Comparison of ENCODE assay signal across 21 cellular contexts in genomic region chr3:128353991-128354687, GRCh38.
A peak's percentile ranks its signal among the peaks of the same experiment; 100 is the strongest.
DNase-seq lines count a peak whose midpoint lies in the region; ATAC-seq and TF ChIP-seq lines count a peak whose summit lies in the region.
"Had no signal": no experiment of that assay in that cellular context is flagged by ENCODE, and none has a peak within 500 bp of the region (broad histone marks: within the 10 kb centered on the region; RNA-seq: fewer than 3 reads in every experiment).

No MANE protein-coding gene starts in this region.

- CTCF ChIA-PET in activated CD4-positive, alpha-beta T cell treated with anti-CD3 and anti-CD28 coated beads for 36 hours (lab: Charles Lee): interaction anchor here (1.0 to 1.2 kb wide), 2 partner anchors 10 to 231 kb away, joined by 3 to 4 read pairs; no protein-coding TSS in a partner anchor

- H3K9me2 ChIP-seq in Karpas-422 (replicated peaks; ENCODE audit: insufficient read depth, low read length): no peaks in the 10 kb centered on the region

- H3K27ac ChIP-seq in fibroblast of lung (ENCODE audit: insufficient read depth, low read length): no peak overlapping the region
- H3K27ac ChIP-seq in Karpas-422 (ENCODE audit: low read length): no peak overlapping the region
- H3K27ac ChIP-seq: neutrophil, PC-9, thoracic aorta had no signal

- H2AFZ ChIP-seq in fibroblast of lung (ENCODE audit: low read length): no peak overlapping the region
- H2AFZ ChIP-seq in Karpas-422 (ENCODE audit: low read length): no peak overlapping the region
- H2AFZ ChIP-seq: PC-9 had no signal

- no peak for ATAC-seq in activated naive CD8-positive, alpha-beta T cell treated with anti-CD3 and anti-CD28 coated beads, Interleukin-2, amount 50 U/mL, for 24 hours
- no peak for ATAC-seq in activated CD4-positive, alpha-beta T cell treated with anti-CD3 and anti-CD28 coated beads for 36 hours

- H3K4me2 ChIP-seq in fibroblast of lung (ENCODE audit: extremely low read depth, insufficient read depth, low read length) (no peak overlapping the region), Karpas-422 (ENCODE audit: low read depth, low read length, poor library complexity, severe bottlenecking) (no peak overlapping the region)
- H3K4me2 ChIP-seq: PC-9 had no signal

- H3K4me1 Mint-ChIP-seq in activated naive CD8-positive, alpha-beta T cell treated with anti-CD3 and anti-CD28 coated beads for 36 hours: no peaks in the 10 kb centered on the region
- no peaks in the 10 kb centered on the region for H3K4me1 Mint-ChIP-seq in activated naive CD8-positive, alpha-beta T cell treated with anti-CD3 and anti-CD28 coated beads, Interleukin-2, amount 50 U/mL, for 24 hours
- H3K4me1 Mint-ChIP-seq in nephron progenitor cell: peaks cover 58% of the 10 kb centered on the region
- no peaks in the 10 kb centered on the region for H3K4me1 Mint-ChIP-seq in activated CD4-positive, alpha-beta T cell treated with anti-CD3 and anti-CD28 coated beads for 36 hours
- H3K4me1 Mint-ChIP-seq: activated CD4-positive, alpha-beta T cell treated with anti-CD3 and anti-CD28 coated beads, Interleukin-2, amount 10 ng/mL, durations not matched to agents 7 days and 5 days; activated naive CD4-positive, alpha-beta T cell treated with anti-CD3 and anti-CD28 coated beads, Interleukin-2, amount 50 U/mL, for 24 hours had no signal

- intact Hi-C loops in activated CD4-positive, alpha-beta T cell treated with anti-CD3 and anti-CD28 coated beads for 36 hours (cut with DNase I, micrococcal nuclease): no loop called here

- H3K79me2 ChIP-seq in fibroblast of lung (ENCODE audit: control insufficient read depth, insufficient read depth, low read length) (no peaks in the 10 kb centered on the region), Karpas-422 (ENCODE audit: low read length) (no peaks in the 10 kb centered on the region; the same call in 1 of the 2 replicates)

- H3K36me3 ChIP-seq in fibroblast of lung (ENCODE audit: control insufficient read depth, insufficient read depth, low read length): peaks cover 2% of the 10 kb centered on the region
- no peaks in the 10 kb centered on the region for H3K36me3 ChIP-seq in Karpas-422 (ENCODE audit: insufficient read depth, low read length)
- H3K36me3 ChIP-seq: neutrophil, thoracic aorta had no signal

- TF ChIP-seq CTCF in fibroblast of lung (conservative IDR thresholded peaks at IDR 0.05 in 1 of 2, IDR thresholded peaks at IDR 0.05 in 1 of 2; ENCODE audit: low read depth in 1 of 2, low read length in 2 of 2): no peak
- TF ChIP-seq CTCF in nephron progenitor cell (IDR thresholded peaks at IDR 0.05): no peak

- H4K20me1 ChIP-seq in fibroblast of lung (ENCODE audit: control insufficient read depth, extremely low read depth, insufficient read depth, low read length) (no peaks in the 10 kb centered on the region), Karpas-422 (ENCODE audit: insufficient read depth, low read depth, low read length) (no peaks in the 10 kb centered on the region)

- H3K9ac ChIP-seq in fibroblast of lung (ENCODE audit: insufficient read depth, low read length): no peak overlapping the region
- no peak overlapping the region for H3K9ac ChIP-seq in Karpas-422 (ENCODE audit: low read length)

- no peaks in the 10 kb centered on the region for H3K27me3 Mint-ChIP-seq in activated naive CD8-positive, alpha-beta T cell treated with anti-CD3 and anti-CD28 coated beads for 36 hours
- H3K27me3 Mint-ChIP-seq in activated naive CD8-positive, alpha-beta T cell treated with anti-CD3 and anti-CD28 coated beads, Interleukin-2, amount 50 U/mL, for 24 hours: no peaks in the 10 kb centered on the region
- H3K27me3 Mint-ChIP-seq in nephron progenitor cell (ENCODE audit: low read depth, poor library complexity): peaks cover 20% of the 10 kb centered on the region
- H3K27me3 Mint-ChIP-seq in activated CD4-positive, alpha-beta T cell treated with anti-CD3 and anti-CD28 coated beads for 36 hours: no peaks in the 10 kb centered on the region
- H3K27me3 Mint-ChIP-seq: activated CD4-positive, alpha-beta T cell treated with anti-CD3 and anti-CD28 coated beads, Interleukin-2, amount 10 ng/mL, durations not matched to agents 7 days and 5 days; activated naive CD4-positive, alpha-beta T cell treated with anti-CD3 and anti-CD28 coated beads, Interleukin-2, amount 50 U/mL, for 24 hours; CD4-positive, alpha-beta T cell; central memory CD8-positive, alpha-beta T cell had no signal

- no peaks in the 10 kb centered on the region for H3K9me3 ChIP-seq in fibroblast of lung (ENCODE audit: control insufficient read depth, insufficient read depth, low read depth, low read length)
- H3K9me3 ChIP-seq in Karpas-422 (ENCODE audit: low read length): no peaks in the 10 kb centered on the region
- H3K9me3 ChIP-seq: neutrophil, thoracic aorta had no signal

- no peak overlapping the region for H3K4me3 ChIP-seq in fibroblast of lung (replicated peaks in 1 of 4; ENCODE audit: control extremely low read depth in 1 of 4, insufficient read depth in 1 of 4, low read depth in 3 of 4, low read length in 4 of 4)
- H3K4me3 ChIP-seq in Karpas-422 (ENCODE audit: low read length): no peak overlapping the region
- H3K4me3 ChIP-seq: PC-9, thoracic aorta had no signal

- H3K27ac Mint-ChIP-seq in activated naive CD8-positive, alpha-beta T cell treated with anti-CD3 and anti-CD28 coated beads for 36 hours: peak overlapping the region; percentile 42
- H3K27ac Mint-ChIP-seq in activated naive CD8-positive, alpha-beta T cell treated with anti-CD3 and anti-CD28 coated beads, Interleukin-2, amount 50 U/mL, for 24 hours: no peak overlapping the region
- H3K27ac Mint-ChIP-seq in nephron progenitor cell: peak overlapping the region; percentile 29
- no peak overlapping the region for H3K27ac Mint-ChIP-seq in activated CD4-positive, alpha-beta T cell treated with anti-CD3 and anti-CD28 coated beads for 36 hours
- H3K27ac Mint-ChIP-seq: activated CD4-positive, alpha-beta T cell treated with anti-CD3 and anti-CD28 coated beads, Interleukin-2, amount 10 ng/mL, durations not matched to agents 7 days and 5 days; activated naive CD4-positive, alpha-beta T cell treated with anti-CD3 and anti-CD28 coated beads, Interleukin-2, amount 50 U/mL, for 24 hours; CD4-positive, alpha-beta T cell had no signal

- no peak overlapping the region for H3K4me3 Mint-ChIP-seq in activated naive CD8-positive, alpha-beta T cell treated with anti-CD3 and anti-CD28 coated beads for 36 hours
- H3K4me3 Mint-ChIP-seq in activated naive CD8-positive, alpha-beta T cell treated with anti-CD3 and anti-CD28 coated beads, Interleukin-2, amount 50 U/mL, for 24 hours: no peak overlapping the region
- H3K4me3 Mint-ChIP-seq in nephron progenitor cell: peak overlapping the region; percentile 26
- no peak overlapping the region for H3K4me3 Mint-ChIP-seq in activated CD4-positive, alpha-beta T cell treated with anti-CD3 and anti-CD28 coated beads for 36 hours
- H3K4me3 Mint-ChIP-seq: activated CD4-positive, alpha-beta T cell treated with anti-CD3 and anti-CD28 coated beads, Interleukin-2, amount 10 ng/mL, durations not matched to agents 7 days and 5 days; activated naive CD4-positive, alpha-beta T cell treated with anti-CD3 and anti-CD28 coated beads, Interleukin-2, amount 50 U/mL, for 24 hours; CD4-positive, alpha-beta T cell; central memory CD8-positive, alpha-beta T cell had no signal

- H3K36me3 Mint-ChIP-seq in activated naive CD8-positive, alpha-beta T cell treated with anti-CD3 and anti-CD28 coated beads for 36 hours: peaks cover 3% of the 10 kb centered on the region
- peaks cover 7% of the 10 kb centered on the region for H3K36me3 Mint-ChIP-seq in activated naive CD8-positive, alpha-beta T cell treated with anti-CD3 and anti-CD28 coated beads, Interleukin-2, amount 50 U/mL, for 24 hours (ENCODE audit: low read depth)
- peaks cover 20% of the 10 kb centered on the region for H3K36me3 Mint-ChIP-seq in nephron progenitor cell (ENCODE audit: low read depth)
- H3K36me3 Mint-ChIP-seq in activated CD4-positive, alpha-beta T cell treated with anti-CD3 and anti-CD28 coated beads for 36 hours (ENCODE audit: low read depth): peaks cover 5% of the 10 kb centered on the region

- H3K4me1 ChIP-seq in fibroblast of lung (ENCODE audit: control insufficient read depth, extremely low read depth, insufficient read depth, low read length): peaks cover 8% of the 10 kb centered on the region
- peaks cover 5% of the 10 kb centered on the region for H3K4me1 ChIP-seq in Karpas-422 (ENCODE audit: low read length)

- POLR2A ChIA-PET in activated CD4-positive, alpha-beta T cell treated with anti-CD3 and anti-CD28 coated beads for 36 hours (lab: Charles Lee): no interaction called here

- H3K9me3 Mint-ChIP-seq in activated naive CD8-positive, alpha-beta T cell treated with anti-CD3 and anti-CD28 coated beads for 36 hours: no peaks in the 10 kb centered on the region
- no peaks in the 10 kb centered on the region for H3K9me3 Mint-ChIP-seq in activated naive CD8-positive, alpha-beta T cell treated with anti-CD3 and anti-CD28 coated beads, Interleukin-2, amount 50 U/mL, for 24 hours
- H3K9me3 Mint-ChIP-seq in nephron progenitor cell: no peaks in the 10 kb centered on the region
- H3K9me3 Mint-ChIP-seq in activated CD4-positive, alpha-beta T cell treated with anti-CD3 and anti-CD28 coated beads for 36 hours (ENCODE audit: low read depth): no peaks in the 10 kb centered on the region
- H3K9me3 Mint-ChIP-seq: activated CD4-positive, alpha-beta T cell treated with anti-CD3 and anti-CD28 coated beads, Interleukin-2, amount 10 ng/mL, durations not matched to agents 7 days and 5 days; activated naive CD4-positive, alpha-beta T cell treated with anti-CD3 and anti-CD28 coated beads, Interleukin-2, amount 50 U/mL, for 24 hours; CD4-positive, alpha-beta T cell; central memory CD8-positive, alpha-beta T cell had no signal

- DNase-seq in activated naive CD8-positive, alpha-beta T cell treated with anti-CD3 and anti-CD28 coated beads for 36 hours: no peak
- no peak for DNase-seq in activated naive CD8-positive, alpha-beta T cell treated with anti-CD3 and anti-CD28 coated beads, Interleukin-2, amount 50 U/mL, for 24 hours
- DNase-seq in fibroblast of lung (ENCODE audit: low read depth in 2 of 2) (peak; percentile 58 to 69), nephron progenitor cell (peak; percentile 39), cerebellum (ENCODE audit: low spot score) (no peak), AG20443 (ENCODE audit: low spot score) (no peak), Karpas-422 (no peak)
- no peak for DNase-seq in activated CD4-positive, alpha-beta T cell treated with anti-CD3 and anti-CD28 coated beads for 36 hours
- DNase-seq: 8988T; activated CD4-positive, alpha-beta T cell treated with anti-CD3 and anti-CD28 coated beads, Interleukin-2, amount 10 ng/mL, durations not matched to agents 7 days and 5 days; CD4-positive, alpha-beta T cell; DMS79; KBM-7; NCI-H1048; NCI-H526 treated with DMSO at 0.1 percent for 48 hours; stimulated activated CD4-positive, alpha-beta T cell treated with anti-CD3 and anti-CD28 coated beads, Interleukin-4, amount 100 ng/mL, for 4 hours had no signal

- H3K27me3 ChIP-seq in fibroblast of lung (ENCODE audit: control insufficient read depth, insufficient read depth, low read length) (no peaks in the 10 kb centered on the region), Karpas-422 (ENCODE audit: low read length) (no peaks in the 10 kb centered on the region)
- H3K27me3 ChIP-seq: neutrophil had no signal

Comparison
In these comparisons a context has a peak if more than half of its experiments do, and no peak if none do; other contexts are left out.
1. H3K27ac Mint-ChIP-seq: peak in activated naive CD8-positive, alpha-beta T cell treated with anti-CD3 and anti-CD28 coated beads for 36 hours (single experiment) and nephron progenitor cell (single experiment); none in activated naive CD8-positive, alpha-beta T cell treated with anti-CD3 and anti-CD28 coated beads, Interleukin-2, amount 50 U/mL, for 24 hours (single experiment) and activated CD4-positive, alpha-beta T cell treated with anti-CD3 and anti-CD28 coated beads for 36 hours (single experiment).
2. DNase-seq: peak in fibroblast of lung (2 of 2) and nephron progenitor cell (single experiment); none in activated naive CD8-positive, alpha-beta T cell treated with anti-CD3 and anti-CD28 coated beads for 36 hours (single experiment), activated naive CD8-positive, alpha-beta T cell treated with anti-CD3 and anti-CD28 coated beads, Interleukin-2, amount 50 U/mL, for 24 hours (single experiment), cerebellum (single experiment), AG20443 (single experiment), Karpas-422 (single experiment) and activated CD4-positive, alpha-beta T cell treated with anti-CD3 and anti-CD28 coated beads for 36 hours (single experiment).